ENCODE assay signal across 7 cellular contexts in genomic region chr9:125238915-125239446, GRCh38. TPM values are rescaled to one million over a fixed set of nuclear protein-coding genes. Genes with fewer than 3 reads are reported as not detected.
DNase-seq lines count a peak whose midpoint lies in the region; ATAC-seq and TF ChIP-seq lines count a peak whose summit lies in the region.

No MANE protein-coding gene starts in this region.

- POLR2A ChIA-PET in HCT116 (lab: Charles Lee) = no interaction called here
- POLR2A ChIA-PET in WTC11 (lab: Charles Lee) = no interaction called here

- no peak overlapping the region for H2AFZ ChIP-seq in HCT116 (ENCODE audit: low read depth, low read length, poor library complexity, severe bottlenecking)

- no peaks in the 10 kb centered on the region for H3K9me3 Mint-ChIP-seq in WTC11

- H3K4me2 ChIP-seq in HCT116 (ENCODE audit: low read length) = peak overlapping the region; percentile 86; the same call in 1 of the 2 replicates

- H3K27me3 Mint-ChIP-seq in WTC11 (ENCODE audit: low read depth) = peaks cover 2% of the 10 kb centered on the region; the same call in 1 of the 2 replicates

- peaks cover 44% of the 10 kb centered on the region for H4K20me1 ChIP-seq in HCT116 (ENCODE audit: insufficient read depth)

- H3K27ac Mint-ChIP-seq in WTC11 = peak overlapping the region; percentile 12

- no peak for TF ChIP-seq RAD21 in HCT116 (IDR thresholded peaks at IDR 0.05; ENCODE audit: low read depth)

- peaks cover 48 to 54% of the 10 kb centered on the region in 2 experiments for H3K36me3 ChIP-seq in HCT116 (ENCODE audit: control insufficient read depth in 1 of 2, insufficient read depth in 2 of 2, low read length in 2 of 2)
- peaks cover 31 to 52% (median 35%) of the 10 kb centered on the region in 3 donors for H3K36me3 ChIP-seq in skeletal muscle tissue (ENCODE audit: control insufficient read depth in 3 of 3, insufficient read depth in 3 of 3, low read length in 3 of 3)

- H3K36me3 Mint-ChIP-seq in WTC11 = peaks cover 60% of the 10 kb centered on the region

- ATAC-seq in HCT116 = no peak
- ATAC-seq in WTC11 = no peak
- no peak for ATAC-seq in GM18511 (IDR thresholded peaks at IDR 0.05; ENCODE audit: unreplicated experiment)

- H3K9me3 ChIP-seq in HCT116 (ENCODE audit: control insufficient read depth in 1 of 2, insufficient read depth in 1 of 2, low read depth in 1 of 2, low read length in 2 of 2) = no peaks in the 10 kb centered on the region
- no peaks in the 10 kb centered on the region for H3K9me3 ChIP-seq in skeletal muscle tissue (ENCODE audit: control insufficient read depth in 3 of 3, low read length in 3 of 3)

- DNase-seq in HCT116 (ENCODE audit: low read depth, low spot score) (no peak), WTC11 (ENCODE audit: low spot score) (no peak), fibroblast of the aortic adventitia (ENCODE audit: low read depth) (peak; percentile 12), GM03348 (ENCODE audit: low spot score) (no peak), amniotic stem cell (lab: John Stamatoyannopoulos, UW) (no peak)

- TF ChIP-seq CTCF in HCT116 (IDR thresholded peaks at IDR 0.05 in 2 of 3, conservative IDR thresholded peaks at IDR 0.05 in 1 of 3; ENCODE audit: borderline replicate concordance in 1 of 3, insufficient read depth in 1 of 3, low read depth in 2 of 3, low read length in 2 of 3) (no peak), WTC11 (IDR thresholded peaks at IDR 0.05) (no peak), fibroblast of the aortic adventitia (IDR thresholded peaks at IDR 0.05; ENCODE audit: insufficient read depth, low read length) (no peak)

- peak overlapping the region; percentile 98 for H3K4me3 Mint-ChIP-seq in WTC11

- peaks cover 30% of the 10 kb centered on the region for H3K4me1 Mint-ChIP-seq in WTC11

- no peak overlapping the region for H3K9ac ChIP-seq in HCT116 (ENCODE audit: low read length)
- H3K9ac ChIP-seq in skeletal muscle tissue (ENCODE audit: low read depth in 1 of 3, low read length in 3 of 3) = peak overlapping the region in 1 of 3 donors; percentile 100

- peaks cover 17 to 25% of the 10 kb centered on the region in 2 experiments for H3K4me1 ChIP-seq in HCT116 (ENCODE audit: control insufficient read depth in 1 of 2, insufficient read depth in 2 of 2, low read length in 2 of 2)
- H3K4me1 ChIP-seq in skeletal muscle tissue (ENCODE audit: control insufficient read depth in 3 of 3, insufficient read depth in 3 of 3, low read length in 3 of 3) = peaks cover 45 to 65% (median 51%) of the 10 kb centered on the region in 3 donors

- CTCF ChIA-PET in HCT116 (lab: Charles Lee) (no interaction called here), WTC11 (lab: Charles Lee) (no interaction called here)

- no peaks in the 10 kb centered on the region for H3K9me2 ChIP-seq in HCT116 (ENCODE audit: insufficient read depth)

- H3K27ac ChIP-seq in HCT116 (ENCODE audit: low read depth, low read length) (no peak overlapping the region), skeletal muscle tissue (ENCODE audit: low read depth, low read length) (no peak overlapping the region)

- intact Hi-C loops in HCT116 (cut with micrococcal nuclease) = no loop called here

- peaks cover 73% of the 10 kb centered on the region for H3K79me2 ChIP-seq in HCT116 (ENCODE audit: insufficient read depth, low read length)

- no peak for TF ChIP-seq POLR2A in HCT116 (IDR thresholded peaks at IDR 0.05; ENCODE audit: borderline replicate concordance, extremely low read depth, insufficient read depth, insufficient read length)

- RAD21 ChIA-PET in HCT116 (lab: Charles Lee; ENCODE audit: low non-redundant PET in 1 of 2, low total read pairs in 2 of 2, uncharacterized antibody in 2 of 2, unreplicated experiment in 2 of 2) = no interaction called here

- no peaks in the 10 kb centered on the region for H3K27me3 ChIP-seq in HCT116 (ENCODE audit: insufficient read depth, low read length)
- no peaks in the 10 kb centered on the region for H3K27me3 ChIP-seq in skeletal muscle tissue (ENCODE audit: control insufficient read depth in 3 of 3, insufficient read depth in 3 of 3, low read length in 3 of 3)

- BruUV-seq in HCT116 (replicated peaks; lab: Mats Ljungman, UMichigan) = no TSS peak

- H3K4me3 ChIP-seq in HCT116 (replicated peaks in 1 of 2; ENCODE audit: low read depth in 1 of 2, low read length in 2 of 2) = no peak overlapping the region
- peak overlapping the region; percentile 97 for H3K4me3 ChIP-seq in fibroblast of the aortic adventitia (ENCODE audit: low read depth, low read length)
- H3K4me3 ChIP-seq in skeletal muscle tissue (ENCODE audit: low read length in 3 of 3) = peak overlapping the region; percentile 9 to 49 (median 24)

TF ChIP-seq in HCT116, 20 proteins besides CTCF, POLR2A, EP300 and RAD21 (continues in another document):
- TF ChIP-seq CEBPB (IDR thresholded peaks at IDR 0.05; ENCODE audit: low read depth) (no peak), EZH2 (IDR thresholded peaks at IDR 0.05) (no peak), FOSL1 (IDR thresholded peaks at IDR 0.05; ENCODE audit: low read depth) (no peak), ELF1 (IDR thresholded peaks at IDR 0.05; ENCODE audit: borderline replicate concordance, low read depth) (no peak), JUND (IDR thresholded peaks at IDR 0.05) (no peak), EGR1 (IDR thresholded peaks at IDR 0.05; ENCODE audit: low read depth) (no peak), YY1 (IDR thresholded peaks at IDR 0.05; ENCODE audit: extremely low read depth, insufficient replicate concordance, low read depth, low read length) (no peak), ZFX (IDR thresholded peaks at IDR 0.05) (no peak), MAX (IDR thresholded peaks at IDR 0.05) (no peak), POLR2AphosphoS5 (IDR thresholded peaks at IDR 0.05; ENCODE audit: low read depth, low read length) (no peak), ATF3 (IDR thresholded peaks at IDR 0.05) (no peak)

TF ChIP-seq in WTC11, 78 proteins besides CTCF, POLR2A, EP300 and RAD21:
- no peak for TF ChIP-seq ZSCAN18 (CRISPR knock-in tag; IDR thresholded peaks at IDR 0.05)
- no peak for TF ChIP-seq ZNF671 (CRISPR knock-in tag; IDR thresholded peaks at IDR 0.05)
- no peak for TF ChIP-seq ZBTB21 (CRISPR knock-in tag; IDR thresholded peaks at IDR 0.05; ENCODE audit: borderline replicate concordance)
- TF ChIP-seq AR (CRISPR knock-in tag; IDR thresholded peaks at IDR 0.05) = no peak
- TF ChIP-seq SMAD3 (CRISPR knock-in tag; IDR thresholded peaks at IDR 0.05; ENCODE audit: borderline replicate concordance) = no peak

RNA-seq across cellular contexts. Expression of gene HSPA5, which starts 2.2 kb away (rescaled TPM):
- total RNA-seq in HCT116 (2021; ENCODE audit: unreplicated experiment) (438 TPM), WTC11 (2021) (224 to 357 TPM (median 224 TPM) in 3 replicates), fibroblast of the aortic adventitia (ENCODE audit: low replicate concordance) (126 and 128 TPM in 2 replicates), skeletal muscle tissue (48.5 TPM)
- 438 and 793 TPM in 2 replicates for polyA plus RNA-seq in HCT116 (2012)

RNA-seq across cellular contexts. Expression of gene GAPVD1, which starts 22.6 kb away (rescaled TPM):
- total RNA-seq in HCT116 (2021; ENCODE audit: unreplicated experiment) = 53.1 TPM
- polyA plus RNA-seq in HCT116 (2012) = 13.2 and 15.9 TPM in 2 replicates
- 33.3 to 34.0 TPM (median 33.8 TPM) in 3 replicates for total RNA-seq in WTC11 (2021)
- 52.7 and 53.1 TPM in 2 replicates for total RNA-seq in fibroblast of the aortic adventitia (ENCODE audit: low replicate concordance)
- 42.3 TPM for total RNA-seq in skeletal muscle tissue

RNA-seq across cellular contexts. Expression of gene RABEPK, which starts 38.6 kb away (rescaled TPM):
- 48.3 TPM for total RNA-seq in HCT116 (2021; ENCODE audit: unreplicated experiment)
- 52.0 and 59.8 TPM in 2 replicates for polyA plus RNA-seq in HCT116 (2012)
- total RNA-seq in WTC11 (2021) = 23.4 to 25.5 TPM (median 23.7 TPM) in 3 replicates
- total RNA-seq in fibroblast of the aortic adventitia (ENCODE audit: low replicate concordance) = 9.2 and 25.2 TPM in 2 replicates
- 18.8 TPM for total RNA-seq in skeletal muscle tissue

RNA-seq across cellular contexts. Expression of gene PPP6C, which starts 49.4 kb away (rescaled TPM):
- total RNA-seq in HCT116 (2021; ENCODE audit: unreplicated experiment) (35.4 TPM), WTC11 (2021) (40.9 to 47.4 TPM (median 41.4 TPM) in 3 replicates), fibroblast of the aortic adventitia (ENCODE audit: low replicate concordance) (28.0 and 28.5 TPM in 2 replicates), skeletal muscle tissue (14.1 TPM)
- 11.0 and 14.3 TPM in 2 replicates for polyA plus RNA-seq in HCT116 (2012)

Comparison
In these comparisons a context has a peak if more than half of its experiments do, and no peak if none do; other contexts are left out.
1. H3K4me3 ChIP-seq: peak in fibroblast of the aortic adventitia (single experiment) and skeletal muscle tissue (3 of 3); none in HCT116 (0 of 2).